1 cellular context compared by ENCODE assay signal in the genomic region with DNA sequence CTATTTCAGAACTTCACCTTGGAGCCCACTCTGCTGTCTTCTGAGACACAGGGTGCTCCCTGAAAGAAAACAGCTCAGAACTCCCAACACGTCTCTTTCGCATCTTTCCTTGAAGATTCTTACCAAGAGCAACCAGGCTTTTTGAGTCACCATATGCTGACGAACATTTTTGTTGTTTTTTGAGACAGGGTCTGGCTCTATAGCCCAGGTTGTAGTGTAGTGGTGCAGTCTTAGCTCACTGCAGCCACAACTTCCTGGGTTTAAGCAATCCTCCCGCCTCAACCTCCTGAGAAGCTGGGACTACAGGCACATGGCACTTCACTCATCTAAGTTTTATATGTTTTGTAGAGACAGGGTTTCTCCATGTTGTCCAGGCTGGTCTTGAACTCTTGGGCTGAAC.
TF ChIP-seq lines count a peak whose summit lies in the region.

No MANE protein-coding gene starts in this region.

TF ChIP-seq in liver, 16 proteins besides CTCF, POLR2A, EP300 and RAD21 (continued from another document):
- TF ChIP-seq NR2F2 (IDR thresholded peaks at IDR 0.05) (no peak), SP1 (IDR thresholded peaks at IDR 0.05) (no peak), YY1 (IDR thresholded peaks at IDR 0.05) (no peak), FOXA1 (IDR thresholded peaks at IDR 0.05) (no peak), EGR1 (IDR thresholded peaks at IDR 0.05; ENCODE audit: low read depth in 2 of 2) (no peak), RXRA (IDR thresholded peaks at IDR 0.05) (no peak)
- TF ChIP-seq, protein P1, sequence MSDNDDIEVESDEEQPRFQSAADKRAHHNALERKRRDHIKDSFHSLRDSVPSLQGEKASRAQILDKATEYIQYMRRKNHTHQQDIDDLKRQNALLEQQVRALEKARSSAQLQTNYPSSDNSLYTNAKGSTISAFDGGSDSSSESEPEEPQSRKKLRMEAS (IDR thresholded peaks at IDR 0.05): no peak
- TF ChIP-seq, protein P2, sequence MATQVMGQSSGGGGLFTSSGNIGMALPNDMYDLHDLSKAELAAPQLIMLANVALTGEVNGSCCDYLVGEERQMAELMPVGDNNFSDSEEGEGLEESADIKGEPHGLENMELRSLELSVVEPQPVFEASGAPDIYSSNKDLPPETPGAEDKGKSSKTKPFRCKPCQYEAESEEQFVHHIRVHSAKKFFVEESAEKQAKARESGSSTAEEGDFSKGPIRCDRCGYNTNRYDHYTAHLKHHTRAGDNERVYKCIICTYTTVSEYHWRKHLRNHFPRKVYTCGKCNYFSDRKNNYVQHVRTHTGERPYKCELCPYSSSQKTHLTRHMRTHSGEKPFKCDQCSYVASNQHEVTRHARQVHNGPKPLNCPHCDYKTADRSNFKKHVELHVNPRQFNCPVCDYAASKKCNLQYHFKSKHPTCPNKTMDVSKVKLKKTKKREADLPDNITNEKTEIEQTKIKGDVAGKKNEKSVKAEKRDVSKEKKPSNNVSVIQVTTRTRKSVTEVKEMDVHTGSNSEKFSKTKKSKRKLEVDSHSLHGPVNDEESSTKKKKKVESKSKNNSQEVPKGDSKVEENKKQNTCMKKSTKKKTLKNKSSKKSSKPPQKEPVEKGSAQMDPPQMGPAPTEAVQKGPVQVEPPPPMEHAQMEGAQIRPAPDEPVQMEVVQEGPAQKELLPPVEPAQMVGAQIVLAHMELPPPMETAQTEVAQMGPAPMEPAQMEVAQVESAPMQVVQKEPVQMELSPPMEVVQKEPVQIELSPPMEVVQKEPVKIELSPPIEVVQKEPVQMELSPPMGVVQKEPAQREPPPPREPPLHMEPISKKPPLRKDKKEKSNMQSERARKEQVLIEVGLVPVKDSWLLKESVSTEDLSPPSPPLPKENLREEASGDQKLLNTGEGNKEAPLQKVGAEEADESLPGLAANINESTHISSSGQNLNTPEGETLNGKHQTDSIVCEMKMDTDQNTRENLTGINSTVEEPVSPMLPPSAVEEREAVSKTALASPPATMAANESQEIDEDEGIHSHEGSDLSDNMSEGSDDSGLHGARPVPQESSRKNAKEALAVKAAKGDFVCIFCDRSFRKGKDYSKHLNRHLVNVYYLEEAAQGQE (IDR thresholded peaks at IDR 0.05): no peak
